Comparison of ENCODE assay signal across 11 cellular contexts in genomic region chr17:40843242-40843641, GRCh38. TPM values are rescaled to one million over a fixed set of nuclear protein-coding genes. Genes with fewer than 3 reads are reported as not detected.
"Had no signal": no experiment of that assay in that cellular context is flagged by ENCODE, and none has a peak within 500 bp of the region (broad histone marks: within the 10 kb centered on the region; RNA-seq: fewer than 3 reads in every experiment).

No MANE protein-coding gene starts in this region.

- DNase-seq: H9, HCEC 1CT, HFFc6 had no signal

- H3K4me3 Mint-ChIP-seq: GM23338, H9, HFFc6, IgD-negative memory B cell had no signal

- ATAC-seq: GM23338, HepG2 had no signal

- H3K4me2 ChIP-seq: GM23338, KMS-11 had no signal

- H3K9me3 Mint-ChIP-seq: GM23338, H9, HFFc6, IgD-negative memory B cell had no signal

- FAIRE-seq: H1, H54, HepG2 had no signal

- H3K27ac ChIP-seq: HL-60, KMS-11 had no signal

- H3K27ac Mint-ChIP-seq: GM23338, H9, HFFc6, IgD-negative memory B cell had no signal

- H3K4me3 ChIP-seq: GM23338 had no signal

- H3K9ac ChIP-seq: KMS-11 had no signal

- H2AFZ ChIP-seq: GM23338 had no signal

RNA-seq across cellular contexts. Expression of gene KRT12, which starts 23.8 kb away (rescaled TPM):
- total RNA-seq: GM23338, H1, H9, HFFc6, HT1080 had no signal
- polyA plus RNA-seq: GM23338, H1, IgD-negative memory B cell had no signal

RNA-seq across cellular contexts. Expression of gene KRT20, which starts 41.8 kb away (rescaled TPM):
- total RNA-seq: GM23338, H1, H9, HFFc6, HT1080 had no signal
- polyA plus RNA-seq: GM23338, H1, IgD-negative memory B cell had no signal

RNA-seq across cellular contexts. Expression of gene KRT28, which starts 43.5 kb away (rescaled TPM):
- total RNA-seq: GM23338, H1, H9, HepG2, HFFc6, HT1080 had no signal
- polyA plus RNA-seq: GM23338, H1, HepG2, IgD-negative memory B cell had no signal
